ENCODE assay signal across 33 cellular contexts in genomic region chr5:83447533-83447932, GRCh38. TPM values are rescaled to one million over a fixed set of nuclear protein-coding genes. Genes with fewer than 3 reads are reported as not detected.
"Had no signal": no experiment of that assay in that cellular context is flagged by ENCODE, and none has a peak within 500 bp of the region (broad histone marks: within the 10 kb centered on the region; RNA-seq: fewer than 3 reads in every experiment).

No MANE protein-coding gene starts in this region.

- H3K4me1 Mint-ChIP-seq: activated CD4-positive, alpha-beta T cell treated with anti-CD3 and anti-CD28 coated beads for 36 hours; activated CD4-positive, alpha-beta T cell treated with anti-CD3 and anti-CD28 coated beads, Interleukin-2, amount 10 ng/mL, durations not matched to agents 24 days and 14 days; activated CD8-positive, alpha-beta memory T cell treated with anti-CD3 and anti-CD28 coated beads, Interleukin-2, amount 10 ng/mL, durations not matched to agents 7 days and 5 days; activated naive CD4-positive, alpha-beta T cell treated with anti-CD3 and anti-CD28 coated beads, Interleukin-2, amount 50 U/mL, for 24 hours; activated naive CD8-positive, alpha-beta T cell treated with anti-CD3 and anti-CD28 coated beads for 36 hours; activated naive CD8-positive, alpha-beta T cell treated with anti-CD3 and anti-CD28 coated beads, Interleukin-2, amount 50 U/mL, for 24 hours; T-helper 17 cell had no signal

- H3K27ac ChIP-seq: adrenal gland, body of pancreas, WERI-Rb-1 had no signal

- H3K9me3 Mint-ChIP-seq: activated CD4-positive, alpha-beta memory T cell treated with anti-CD3 and anti-CD28 coated beads for 36 hours; activated naive CD4-positive, alpha-beta T cell treated with anti-CD3 and anti-CD28 coated beads, Interleukin-2, amount 50 U/mL, for 24 hours; activated naive CD8-positive, alpha-beta T cell treated with anti-CD3 and anti-CD28 coated beads for 36 hours; activated T-helper 1 cell treated with anti-CD3 and anti-CD28 coated beads, Interleukin-12 subunit alpha, Interleukin-12 subunit beta, Interleukin-2, Interleukin-4 antibody, amounts not matched to agents 30 ng/mL and 10 ng/mL and 1 ng/mL, durations not matched to agents 14 hours and 24 hours and 36 hours; activated T-helper 2 cell treated with anti-CD3 and anti-CD28 coated beads, Interferon-gamma antibody, Interleukin-2, Interleukin-4, amounts not matched to agents 10 μg/mL and 5 μg/mL and 100 μg/mL, durations not matched to agents 14 hours and 24 hours and 36 hours; T-helper 2 cell treated with Interferon-gamma antibody and Interleukin-4, amounts not matched to agents 5 μg/mL and 100 μg/mL, for 36 hours had no signal

- H3K27me3 Mint-ChIP-seq: activated naive CD8-positive, alpha-beta T cell treated with anti-CD3 and anti-CD28 coated beads for 36 hours had no signal

- H3K4me3 Mint-ChIP-seq: activated CD4-positive, alpha-beta memory T cell treated with anti-CD3 and anti-CD28 coated beads for 36 hours; activated CD4-positive, alpha-beta T cell treated with anti-CD3 and anti-CD28 coated beads for 36 hours; activated CD4-positive, alpha-beta T cell treated with anti-CD3 and anti-CD28 coated beads, Interleukin-2, amount 10 ng/mL, durations not matched to agents 24 days and 14 days; activated CD8-positive, alpha-beta memory T cell treated with anti-CD3 and anti-CD28 coated beads, Interleukin-2, amount 10 ng/mL, durations not matched to agents 7 days and 5 days; activated CD8-positive, alpha-beta T cell treated with anti-CD3 and anti-CD28 coated beads, Interleukin-2, amount 10 ng/mL, durations not matched to agents 7 days and 5 days; activated naive CD4-positive, alpha-beta T cell treated with anti-CD3 and anti-CD28 coated beads for 36 hours; activated naive CD4-positive, alpha-beta T cell treated with anti-CD3 and anti-CD28 coated beads, Interleukin-2, amount 50 U/mL, for 24 hours; activated naive CD8-positive, alpha-beta T cell treated with anti-CD3 and anti-CD28 coated beads for 36 hours; activated naive CD8-positive, alpha-beta T cell treated with anti-CD3 and anti-CD28 coated beads, Interleukin-2, amount 50 U/mL, for 24 hours; activated T-helper 1 cell treated with anti-CD3 and anti-CD28 coated beads, Interleukin-12 subunit alpha, Interleukin-12 subunit beta, Interleukin-2, Interleukin-4 antibody, amounts not matched to agents 30 ng/mL and 10 ng/mL and 1 ng/mL, durations not matched to agents 14 hours and 24 hours and 36 hours; T-helper 17 cell; T-helper 2 cell treated with Interferon-gamma antibody and Interleukin-4, amounts not matched to agents 5 μg/mL and 100 μg/mL, for 36 hours had no signal

- H3K4me1 ChIP-seq: adrenal gland, body of pancreas had no signal

- ATAC-seq: activated CD4-positive, alpha-beta T cell treated with anti-CD3 and anti-CD28 coated beads for 36 hours; activated CD8-positive, alpha-beta memory T cell treated with anti-CD3 and anti-CD28 coated beads, Interleukin-2, amount 10 ng/mL, durations not matched to agents 7 days and 5 days; activated CD8-positive, alpha-beta T cell treated with anti-CD3 and anti-CD28 coated beads, Interleukin-2, amount 10 ng/mL, durations not matched to agents 7 days and 5 days; activated naive CD8-positive, alpha-beta T cell treated with anti-CD3 and anti-CD28 coated beads, Interleukin-2, amount 50 U/mL, for 24 hours; body of pancreas; esophagus mucosa; T-helper 17 cell had no signal

- H3K27me3 ChIP-seq: adrenal gland, body of pancreas had no signal

- H3K36me3 Mint-ChIP-seq: activated CD4-positive, alpha-beta memory T cell treated with anti-CD3 and anti-CD28 coated beads for 36 hours; activated CD8-positive, alpha-beta memory T cell treated with anti-CD3 and anti-CD28 coated beads, Interleukin-2, amount 10 ng/mL, durations not matched to agents 7 days and 5 days; activated naive CD4-positive, alpha-beta T cell treated with anti-CD3 and anti-CD28 coated beads, Interleukin-2, amount 50 U/mL, for 24 hours; activated naive CD8-positive, alpha-beta T cell treated with anti-CD3 and anti-CD28 coated beads for 36 hours had no signal

- H3K27ac Mint-ChIP-seq: activated CD4-positive, alpha-beta memory T cell treated with anti-CD3 and anti-CD28 coated beads for 36 hours; activated CD4-positive, alpha-beta T cell treated with anti-CD3 and anti-CD28 coated beads for 36 hours; activated CD4-positive, alpha-beta T cell treated with anti-CD3 and anti-CD28 coated beads, Interleukin-2, amount 10 ng/mL, durations not matched to agents 24 days and 14 days; activated CD8-positive, alpha-beta memory T cell treated with anti-CD3 and anti-CD28 coated beads, Interleukin-2, amount 10 ng/mL, durations not matched to agents 7 days and 5 days; activated CD8-positive, alpha-beta T cell treated with anti-CD3 and anti-CD28 coated beads, Interleukin-2, amount 10 ng/mL, durations not matched to agents 7 days and 5 days; activated naive CD4-positive, alpha-beta T cell treated with anti-CD3 and anti-CD28 coated beads for 36 hours; activated naive CD4-positive, alpha-beta T cell treated with anti-CD3 and anti-CD28 coated beads, Interleukin-2, amount 50 U/mL, for 24 hours; activated naive CD8-positive, alpha-beta T cell treated with anti-CD3 and anti-CD28 coated beads for 36 hours; activated naive CD8-positive, alpha-beta T cell treated with anti-CD3 and anti-CD28 coated beads, Interleukin-2, amount 50 U/mL, for 24 hours; activated T-helper 1 cell treated with anti-CD3 and anti-CD28 coated beads, Interleukin-12 subunit alpha, Interleukin-12 subunit beta, Interleukin-2, Interleukin-4 antibody, amounts not matched to agents 30 ng/mL and 10 ng/mL and 1 ng/mL, durations not matched to agents 14 hours and 24 hours and 36 hours; activated T-helper 2 cell treated with anti-CD3 and anti-CD28 coated beads, Interferon-gamma antibody, Interleukin-2, Interleukin-4, amounts not matched to agents 10 μg/mL and 5 μg/mL and 100 μg/mL, durations not matched to agents 14 hours and 24 hours and 36 hours; T-helper 17 cell; T-helper 2 cell treated with Interferon-gamma antibody and Interleukin-4, amounts not matched to agents 5 μg/mL and 100 μg/mL, for 36 hours had no signal

- H3K9me3 ChIP-seq: adrenal gland, body of pancreas had no signal

- H3K4me3 ChIP-seq: adrenal gland, body of pancreas had no signal

- H3K36me3 ChIP-seq: adrenal gland, WERI-Rb-1 had no signal

- DNase-seq: activated CD4-positive, alpha-beta memory T cell treated with anti-CD3 and anti-CD28 coated beads for 36 hours; activated CD4-positive, alpha-beta T cell treated with anti-CD3 and anti-CD28 coated beads for 36 hours; activated CD4-positive, alpha-beta T cell treated with anti-CD3 and anti-CD28 coated beads, Interleukin-2, amount 10 ng/mL, durations not matched to agents 24 days and 14 days; activated CD4-positive, CD25-positive, alpha-beta regulatory T cell; activated CD4-positive, CD25-positive, alpha-beta regulatory T cell treated with anti-CD3 and anti-CD28 coated beads, Interleukin-2, amount 50 U/mL, for 72 hours; activated CD8-positive, alpha-beta memory T cell treated with anti-CD3 and anti-CD28 coated beads, Interleukin-2, amount 10 ng/mL, durations not matched to agents 7 days and 5 days; activated CD8-positive, alpha-beta memory T cell treated with anti-CD3 and anti-CD28 coated beads, Interleukin-2, amount 50 U/mL, for 4 hours; activated CD8-positive, alpha-beta T cell treated with anti-CD3 and anti-CD28 coated beads, Interleukin-2, amount 10 ng/mL, durations not matched to agents 7 days and 5 days; activated effector memory CD4-positive, alpha-beta T cell treated with anti-CD3 and anti-CD28 coated beads, Interleukin-2, amount 50 U/mL, for 16 hours; activated naive CD4-positive, alpha-beta T cell treated with anti-CD3 and anti-CD28 coated beads for 36 hours; activated naive CD8-positive, alpha-beta T cell treated with anti-CD3 and anti-CD28 coated beads for 36 hours; activated naive CD8-positive, alpha-beta T cell treated with anti-CD3 and anti-CD28 coated beads, Interleukin-2, amount 50 U/mL, for 24 hours; activated T-cell treated with anti-CD3 and anti-CD28 coated beads, Interleukin-2, amount 50 U/mL, for 1 hour; activated T-cell treated with anti-CD3 and anti-CD28 coated beads, Interleukin-2, amount 50 U/mL, for 48 hours; adrenal gland; amygdala; aorta; body of pancreas; caudate nucleus; cortex of kidney; dermis blood vessel endothelial cell; effector CD4-positive, alpha-beta T cell; foreskin fibroblast; T-helper 1 cell; T-helper 17 cell; T1000; WERI-Rb-1 had no signal

RNA-seq across cellular contexts. Expression of gene VCAN, which starts 24.0 kb away (rescaled TPM):
- total RNA-seq: activated CD4-positive, alpha-beta T cell treated with anti-CD3 and anti-CD28 coated beads for 36 hours; activated CD4-positive, alpha-beta T cell treated with anti-CD3 and anti-CD28 coated beads, Interleukin-2, amount 10 ng/mL, durations not matched to agents 24 days and 14 days; activated CD8-positive, alpha-beta memory T cell treated with anti-CD3 and anti-CD28 coated beads for 36 hours; activated naive CD4-positive, alpha-beta T cell treated with anti-CD3 and anti-CD28 coated beads for 36 hours; activated naive CD8-positive, alpha-beta T cell treated with anti-CD3 and anti-CD28 coated beads for 36 hours; activated T-helper 2 cell treated with anti-CD3 and anti-CD28 coated beads, Interferon-gamma antibody, Interleukin-2, Interleukin-4, amounts not matched to agents 10 μg/mL and 5 μg/mL and 100 μg/mL, durations not matched to agents 14 hours and 24 hours and 36 hours had no signal
